In genomic region chr4:40685300-40685699, GRCh38 we compare ENCODE assay signal across 17 cellular contexts. TPM values are rescaled to one million over a fixed set of nuclear protein-coding genes. Genes with fewer than 3 reads are reported as not detected.
DNase-seq lines count a peak whose midpoint lies in the region; ATAC-seq and TF ChIP-seq lines count a peak whose summit lies in the region.
"Had no signal": no experiment of that assay in that cellular context is flagged by ENCODE, and none has a peak within 500 bp of the region (broad histone marks: within the 10 kb centered on the region; RNA-seq: fewer than 3 reads in every experiment).

No MANE protein-coding gene starts in this region.

- DNase-seq in AG04449 (ENCODE audit: low read depth, low spot score) (peak; percentile 31), HT1080 (ENCODE audit: low read depth) (peak; percentile 75), amniotic epithelial cell (ENCODE audit: low read depth) (peak; percentile 74), foreskin fibroblast (peak; percentile 1 to 15), progenitor cell of endocrine pancreas (ENCODE audit: low spot score, unreplicated experiment) (no peak), BE2C (no peak)
- DNase-seq: activated effector memory CD4-positive, alpha-beta T cell treated with anti-CD3 and anti-CD28 coated beads, Interleukin-2, amount 50 U/mL, for 16 hours; body of pancreas; effector memory CD8-positive, alpha-beta T cell; heart right ventricle; NCI-H2107; NK-92 treated with Interleukin-12 subunit alpha and Interleukin-12 subunit beta, amount 100 ng/mL, for 24 hours; pancreas; SIG-M5 had no signal

- no peaks in the 10 kb centered on the region for H3K9me3 ChIP-seq in BE2C
- H3K9me3 ChIP-seq: body of pancreas, heart right ventricle, pancreas had no signal

- no peaks in the 10 kb centered on the region for H3K36me3 Mint-ChIP-seq in progenitor cell of endocrine pancreas (ENCODE audit: insufficient read depth)

- peaks cover 23% of the 10 kb centered on the region for H3K4me1 Mint-ChIP-seq in progenitor cell of endocrine pancreas (ENCODE audit: low read depth)

- H3K27me3 Mint-ChIP-seq in progenitor cell of endocrine pancreas, result no peaks in the 10 kb centered on the region
- H3K27me3 Mint-ChIP-seq: effector memory CD8-positive, alpha-beta T cell had no signal

- no peaks in the 10 kb centered on the region for H3K9me3 Mint-ChIP-seq in progenitor cell of endocrine pancreas (ENCODE audit: low read depth)
- H3K9me3 Mint-ChIP-seq: effector memory CD8-positive, alpha-beta T cell; stimulated activated naive CD8-positive, alpha-beta T cell treated with anti-CD3 and anti-CD28 coated beads, Interleukin-15, Interleukin-2, amounts not matched to agents 100 ng/mL and 50 ng/mL, for 24 hours had no signal

- no peak overlapping the region for H3K4me3 Mint-ChIP-seq in progenitor cell of endocrine pancreas (ENCODE audit: low read depth)
- H3K4me3 Mint-ChIP-seq: effector memory CD8-positive, alpha-beta T cell; stimulated activated naive CD8-positive, alpha-beta T cell treated with anti-CD3 and anti-CD28 coated beads, Interleukin-15, Interleukin-2, amounts not matched to agents 100 ng/mL and 50 ng/mL, for 24 hours had no signal

- TF ChIP-seq CTCF in AG04449 (IDR thresholded peaks at IDR 0.05; ENCODE audit: insufficient read depth, low read length, missing control alignments), result no peak
- TF ChIP-seq CTCF in foreskin fibroblast (IDR thresholded peaks at IDR 0.05; ENCODE audit: low read depth, low read length), result no peak
- TF ChIP-seq CTCF in progenitor cell of endocrine pancreas (IDR thresholded peaks at IDR 0.05; ENCODE audit: unreplicated experiment), result no peak
- no peak for TF ChIP-seq CTCF in BE2C (IDR thresholded peaks at IDR 0.05; ENCODE audit: low read depth, low read length)

- no peak overlapping the region for H3K27ac Mint-ChIP-seq in progenitor cell of endocrine pancreas
- H3K27ac Mint-ChIP-seq: effector memory CD8-positive, alpha-beta T cell; stimulated activated naive CD8-positive, alpha-beta T cell treated with anti-CD3 and anti-CD28 coated beads, Interleukin-15, Interleukin-2, amounts not matched to agents 100 ng/mL and 50 ng/mL, for 24 hours had no signal

- no peaks in the 10 kb centered on the region for H3K36me3 ChIP-seq in BE2C
- H3K36me3 ChIP-seq: heart right ventricle, pancreas had no signal

- H3K4me3 ChIP-seq in AG04449 (ENCODE audit: low read depth, low read length) (no peak overlapping the region), foreskin fibroblast (ENCODE audit: low read depth in 1 of 2, low read length in 2 of 2) (no peak overlapping the region), BE2C (ENCODE audit: low read depth, low read length) (no peak overlapping the region)
- H3K4me3 ChIP-seq: body of pancreas, heart right ventricle, pancreas had no signal

- POLR2A ChIA-PET in AG04449 (lab: Yijun Ruan, JAX), result no interaction called here

- CTCF ChIA-PET in AG04449 (lab: Yijun Ruan, JAX), result no interaction called here

- no peaks in the 10 kb centered on the region for H3K27me3 ChIP-seq in BE2C
- H3K27me3 ChIP-seq: body of pancreas, pancreas had no signal

- ATAC-seq in HG03280 (IDR thresholded peaks at IDR 0.05; ENCODE audit: unreplicated experiment) (no peak), HG03469 (IDR thresholded peaks at IDR 0.05; ENCODE audit: unreplicated experiment) (no peak)
- ATAC-seq: body of pancreas; effector memory CD8-positive, alpha-beta T cell; heart right ventricle; pancreas had no signal

- no peaks in the 10 kb centered on the region for H3K4me1 ChIP-seq in BE2C
- H3K4me1 ChIP-seq: pancreas had no signal

RNA-seq across cellular contexts. Expression of gene RBM47, which starts 55.6 kb away (rescaled TPM):
- total RNA-seq in HT1080 (2014; rRNA removed; shearing (Covaris generic)), result 1.2 and 1.5 TPM in 2 replicates
- 0.52 and 0.54 TPM in 2 replicates for polyA plus RNA-seq in HT1080 (2015; cell fraction: cytosol; rRNA removed)
- polyA plus RNA-seq in HT1080 (2015; cell fraction: nucleus; rRNA removed), result 0.30 and 0.51 TPM in 2 replicates
- total RNA-seq in progenitor cell of endocrine pancreas, result 64.3 and 64.8 TPM in 2 replicates
- not detected for polyA plus RNA-seq in BE2C (2012; ENCODE audit: insufficient read depth, insufficient read length, low read depth)

Comparison
In these comparisons a context has a peak if more than half of its experiments do, and no peak if none do; other contexts are left out.
1. DNase-seq: peak in AG04449 (single experiment), HT1080 (single experiment), amniotic epithelial cell (single experiment) and foreskin fibroblast (2 of 2); none in progenitor cell of endocrine pancreas (single experiment) and BE2C (single experiment).
2. RNA of gene RBM47, which starts 55.6 kb away (total RNA-seq): 64.3 to 64.8 TPM in progenitor cell of endocrine pancreas; 1.2 to 1.5 TPM in HT1080; every median in the first group is over 10 times any median in the second.